9 cellular contexts compared by ENCODE assay signal in the genomic region with DNA sequence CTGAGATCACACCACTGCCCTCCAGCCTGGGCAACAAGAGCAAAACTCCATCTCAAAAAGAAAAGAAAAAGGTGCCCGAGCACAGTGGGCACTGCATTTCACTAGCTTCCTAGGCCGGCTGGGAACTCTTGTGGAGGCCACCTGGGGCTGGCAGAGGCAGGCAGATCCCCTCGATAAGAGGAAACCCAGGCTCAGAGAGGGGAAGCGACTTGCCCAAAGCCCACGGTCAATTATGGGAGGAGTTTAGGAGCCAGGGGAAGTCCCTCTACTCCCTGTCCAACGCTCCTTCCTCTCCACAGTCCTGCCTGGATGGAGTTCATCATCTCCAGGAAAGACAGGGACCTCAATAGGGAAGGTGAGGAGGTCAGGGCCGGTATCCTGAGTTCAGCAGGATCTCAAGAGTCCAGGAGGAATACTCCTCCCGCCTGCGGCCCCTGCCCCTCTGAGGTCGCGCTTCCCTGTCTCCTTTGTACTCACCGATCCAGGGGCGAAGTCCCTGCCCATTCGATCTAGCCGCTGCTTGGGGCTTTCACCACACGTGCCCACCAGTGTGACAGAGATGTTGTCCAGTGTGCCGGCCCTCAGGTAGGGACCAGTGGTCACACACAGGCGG. TPM values are rescaled to one million over a fixed set of nuclear protein-coding genes. Genes with fewer than 3 reads are reported as not detected.
DNase-seq lines count a peak whose midpoint lies in the region; ATAC-seq, FAIRE-seq and TF ChIP-seq lines count a peak whose summit lies in the region.
"Had no signal": no experiment of that assay in that cellular context is flagged by ENCODE, and none has a peak within 500 bp of the region (broad histone marks: within the 10 kb centered on the region; RNA-seq: fewer than 3 reads in every experiment).

No MANE protein-coding gene starts in this region.

- no peak overlapping the region for H2AK5ac ChIP-seq in H9 (ENCODE audit: insufficient read length, low read length)

- H3K4me2 ChIP-seq in A549, result peak overlapping the region; percentile 89
- peak overlapping the region; percentile 99 for H3K4me2 ChIP-seq in H9 (ENCODE audit: insufficient read depth, insufficient read length, low read length)
- peak overlapping the region; percentile 98 for H3K4me2 ChIP-seq in K562 (ENCODE audit: insufficient read depth, low read length)

- H2BK5ac ChIP-seq in H9 (ENCODE audit: insufficient read length, low read length), result no peak overlapping the region

- TF ChIP-seq CTCF in A549 (IDR thresholded peaks at IDR 0.05), result no peak
- TF ChIP-seq CTCF in H9 (conservative IDR thresholded peaks at IDR 0.05), result no peak
- no peak for TF ChIP-seq CTCF in K562 (IDR thresholded peaks at IDR 0.05 in 2 of 3, conservative IDR thresholded peaks at IDR 0.05 in 1 of 3; ENCODE audit: insufficient read depth in 2 of 3, low read depth in 1 of 3, low read length in 3 of 3)

- H3K36me3 ChIP-seq in K562 (ENCODE audit: control insufficient read depth, insufficient read depth, low read length), result no peaks in the 10 kb centered on the region
- no peaks in the 10 kb centered on the region for H3K36me3 ChIP-seq in mesodermal cell (ENCODE audit: control insufficient read depth, insufficient read depth, low read length)

- peaks cover 25% of the 10 kb centered on the region for H3K23me2 ChIP-seq in H9 (ENCODE audit: insufficient read length, low read depth, low read length, poor library complexity, severe bottlenecking)

- H3T11ph ChIP-seq in H9 (ENCODE audit: low read length), result no peak overlapping the region

- in situ Hi-C loops in K562 (cut with MboI), result no loop called here

- no peak overlapping the region for H3K23ac ChIP-seq in H9 (ENCODE audit: insufficient read length, low read depth, low read length)

- H4K20me1 ChIP-seq in H9 (ENCODE audit: control insufficient read depth, insufficient read depth, insufficient read length) (no peaks in the 10 kb centered on the region), K562 (replicated peaks; ENCODE audit: control insufficient read depth, insufficient read depth, low read length) (peaks cover 8% of the 10 kb centered on the region; the same call in 1 of the 2 replicates)

- H3K9me1 ChIP-seq in K562 (ENCODE audit: control insufficient read depth, insufficient read depth, low read length), result no peaks in the 10 kb centered on the region

- no peak overlapping the region for H4K8ac ChIP-seq in H9 (replicated peaks; ENCODE audit: insufficient read length, low read depth, low read length)

- WGBS in A549 (ENCODE audit: missing lambda C conversion rate), result 80% methylated on average over 17 of the region's 18 CpGs
- WGBS in H9 (ENCODE audit: extremely low coverage, insufficient read length, low lambda C conversion rate), result no CpG with 5 or more reads among the region's 18 CpGs
- 27% methylated on average over 10 of the region's 18 CpGs for WGBS in K562 (ENCODE audit: insufficient coverage, low coverage, missing lambda C conversion rate)
- 5 to 7% methylated on average over 14 to 15 of the region's 18 CpGs for WGBS in mesodermal cell (ENCODE audit: insufficient coverage in 2 of 2), 2 experiments

- H3K4me3 Mint-ChIP-seq in H9, result peak overlapping the region; percentile 91 to 93

- no peak for TF ChIP-seq EP300 in A549 (IDR thresholded peaks at IDR 0.05)
- no peak for TF ChIP-seq EP300 in K562 (IDR thresholded peaks at IDR 0.05; ENCODE audit: low read length)

- peaks cover 10 to 16% of the 10 kb centered on the region in 2 experiments for H3K4me1 Mint-ChIP-seq in H9

- FAIRE-seq in A549 (lab: Jason Lieb, UNC) (no peak), K562 (lab: Jason Lieb, UNC) (no peak)
- FAIRE-seq: islet of Langerhans had no signal

- POLR2A ChIA-PET in A549 (lab: Yijun Ruan, JAX) (interaction anchor here (4.4 kb wide), 1 partner anchor 56 kb away, joined by 41 read pairs; no protein-coding TSS in a partner anchor), K562 (lab: Yijun Ruan, JAX) (no interaction called here)

- no peak overlapping the region for H3K18ac ChIP-seq in H9 (ENCODE audit: insufficient read length, low read depth, low read length)

- no peak overlapping the region for H3K9ac ChIP-seq in H9 (ENCODE audit: extremely low read depth, insufficient read length, low read length)
- peak overlapping the region in 1 of 2 experiments; percentile 83; a peak in 2 of 4 replicates for H3K9ac ChIP-seq in K562 (ENCODE audit: insufficient read depth in 1 of 2, low read depth in 2 of 2, low read length in 2 of 2)

- H3K4me3 ChIP-seq in A549 (peak overlapping the region; percentile 51), K562 (no peak overlapping the region), mesodermal cell (ENCODE audit: extremely low read depth, insufficient read depth, low read length, poor library complexity, severe bottlenecking) (peak overlapping the region; percentile 51)

- H3K9me3 ChIP-seq in A549, result no peaks in the 10 kb centered on the region
- no peaks in the 10 kb centered on the region for H3K9me3 ChIP-seq in H9 (ENCODE audit: control insufficient read depth, low read depth, low read length)
- H3K9me3 ChIP-seq in K562 (replicated peaks; ENCODE audit: control insufficient read depth, insufficient read depth, low read depth, low read length), result no peaks in the 10 kb centered on the region
- no peaks in the 10 kb centered on the region for H3K9me3 ChIP-seq in mesodermal cell (ENCODE audit: control insufficient read depth, low read length)

- H3K56ac ChIP-seq in H9 (ENCODE audit: insufficient read length, low read depth, low read length), result no peak overlapping the region

- H3K9me3 Mint-ChIP-seq in H9, result peaks cover 2 to 3% of the 10 kb centered on the region in 2 experiments; a peak in 2 of 5 replicates

- DNase-seq in A549 (ENCODE audit: low read depth in 1 of 2, low spot score in 1 of 2) (no peak), H9 (peak; percentile 71), K562 (ENCODE audit: extremely low read depth in 1 of 4, low spot score in 3 of 4) (no peak), NCI-H524 treated with DMSO at 0.1 percent for 48 hours (lab: John Stamatoyannopoulos, UW) (no peak)

- TF ChIP-seq RAD21 in A549 (conservative IDR thresholded peaks at IDR 0.05 in 1 of 2, IDR thresholded peaks at IDR 0.05 in 1 of 2) (no peak), K562 (CRISPR knock-in tag; conservative IDR thresholded peaks at IDR 0.05 in 1 of 2, IDR thresholded peaks at IDR 0.05 in 1 of 2) (no peak)

- intact Hi-C loops in K562 (cut with micrococcal nuclease), result no loop called here

- H2AFZ ChIP-seq in H9 (ENCODE audit: low read length) (peak overlapping the region; percentile 86), K562 (ENCODE audit: low read depth, low read length) (no peak overlapping the region)

- H3K4me1 ChIP-seq in A549, result peaks cover 8% of the 10 kb centered on the region
- no peaks in the 10 kb centered on the region for H3K4me1 ChIP-seq in H9 (ENCODE audit: insufficient read depth, low read length)
- peaks cover 14 to 28% of the 10 kb centered on the region in 2 experiments; a peak in 4 of 5 replicates for H3K4me1 ChIP-seq in K562 (replicated peaks in 1 of 2; ENCODE audit: control insufficient read depth in 2 of 2, insufficient read depth in 2 of 2, low read length in 2 of 2)
- peaks cover 3% of the 10 kb centered on the region for H3K4me1 ChIP-seq in mesodermal cell (ENCODE audit: control insufficient read depth, insufficient read depth, low read length, poor library complexity, severe bottlenecking)

- H3K27me3 Mint-ChIP-seq in H9 (ENCODE audit: low read depth), result peaks cover 85% of the 10 kb centered on the region

- H3K79me1 ChIP-seq in H9 (ENCODE audit: insufficient read depth, low read depth, low read length, poor library complexity, severe bottlenecking), result no peaks in the 10 kb centered on the region

- H3K14ac ChIP-seq in H9 (ENCODE audit: insufficient read depth, low read length), result no peak overlapping the region

- H3K79me2 ChIP-seq in H9 (ENCODE audit: insufficient read depth, low read length) (no peaks in the 10 kb centered on the region), K562 (ENCODE audit: control insufficient read depth, insufficient read depth, low read length) (no peaks in the 10 kb centered on the region)

- no peak overlapping the region for H2BK20ac ChIP-seq in H9 (ENCODE audit: low read depth, low read length, poor library complexity, severe bottlenecking)

- CTCF ChIA-PET in A549 (lab: Yijun Ruan, JAX) (interaction anchor here (0.8 to 24.1 kb wide), 12 partner anchors 13 to 127 kb away, joined by 3 to 1490 read pairs (median 16); a partner anchor contains a TSS), K562 (lab: Yijun Ruan, JAX; ENCODE audit: low intra/inter-chr PET ratio) (interaction anchor here (0.6 to 2.4 kb wide), 3 partner anchors 38 to 277 kb away, joined by 3 to 9 read pairs (median 3); no protein-coding TSS in a partner anchor)

- H2BK15ac ChIP-seq in H9 (ENCODE audit: low read depth, low read length), result no peak overlapping the region

- no peak overlapping the region for H3K4ac ChIP-seq in H9 (ENCODE audit: low read depth, low read length)

- H3K27me3 ChIP-seq in H9 (ENCODE audit: insufficient read depth, low read length), result peaks cover 18% of the 10 kb centered on the region; the same call in 1 of the 2 replicates
- H3K27me3 ChIP-seq in K562 (ENCODE audit: control insufficient read depth in 2 of 2, insufficient read depth in 2 of 2, low read length in 2 of 2), result peaks cover 14 to 37% of the 10 kb centered on the region in 2 experiments

- H3K27ac ChIP-seq in A549 (peak overlapping the region; percentile 67 to 90), H9 (ENCODE audit: insufficient read length, low read depth, low read length) (no peak overlapping the region), K562 (ENCODE audit: extremely low read depth, low read depth, low read length) (no peak overlapping the region), mesodermal cell (ENCODE audit: low read depth, low read length, severe bottlenecking) (no peak overlapping the region)

- ATAC-seq in A549 (no peak), K562 (no peak), HG03196 (IDR thresholded peaks at IDR 0.05; ENCODE audit: unreplicated experiment) (no peak), HG02884 (IDR thresholded peaks at IDR 0.05; ENCODE audit: unreplicated experiment) (no peak), GM21825 (IDR thresholded peaks at IDR 0.05; ENCODE audit: unreplicated experiment) (no peak)

- H2BK12ac ChIP-seq in H9 (ENCODE audit: insufficient read length, low read depth, low read length), result no peak overlapping the region

- no peaks in the 10 kb centered on the region; a peak in 1 of 7 replicates for H3K36me3 Mint-ChIP-seq in H9 (ENCODE audit: insufficient read depth in 1 of 3, low read depth in 3 of 3)

- H4K5ac ChIP-seq in H9 (ENCODE audit: insufficient read length, low read depth, low read length), result no peak overlapping the region

- H3K27ac Mint-ChIP-seq in H9, result no peak overlapping the region

- no peak overlapping the region for H2BK120ac ChIP-seq in H9 (ENCODE audit: low read depth, low read length, poor library complexity, severe bottlenecking)

- TF ChIP-seq POLR2A in A549 (IDR thresholded peaks at IDR 0.05; ENCODE audit: low read length), result no peak
- TF ChIP-seq POLR2A in K562 (conservative IDR thresholded peaks at IDR 0.05), result no peak

- BruUV-seq in K562 (replicated peaks; lab: Mats Ljungman, UMichigan), result no TSS peak

- H4K91ac ChIP-seq in H9 (ENCODE audit: insufficient read length, low read depth, low read length), result no peak overlapping the region

RNA-seq across cellular contexts. Expression of a gene that starts 0.8 kb away (rescaled TPM):
- polyA plus RNA-seq in A549 (2011; rRNA removed) (0.35 and 0.58 TPM in 2 replicates), A549 (2017; fragmentation: RNase III; extraction: RNeasy Plus Mini Kit Qiagen cat#74134 plus additional on column Dnase treatment) (0.40 to 0.51 TPM (median 0.46 TPM) in 3 replicates), K562 (2011; rRNA removed) (not detected in 2 replicates), K562 (2014; fragmentation: Illumina TruSeq; extraction: Trizol) (not detected in 2 replicates), K562 (2014; fragmentation: Nextera tagmentation; extraction: Ambion mirVana) (not detected), K562 (2014; rRNA removed) (0.04 TPM in 1 of 2 replicates, not detected in the other)
- polyA plus RNA-seq in A549 (2012; cell fraction: cytosol; rRNA removed), result 0.50 and 0.57 TPM in 2 replicates
- polyA plus RNA-seq in A549 (2012; cell fraction: nucleus; rRNA removed), result 1.5 TPM in 2 replicates
- polyA minus RNA-seq in A549 (2011; rRNA and poly(A)+ RNA removed), result 0.63 and 0.74 TPM in 2 replicates
- total RNA-seq in H9 (2021) (0.13 and 0.42 TPM in 2 replicates), K562 (2014; rRNA removed) (not detected in 2 replicates), K562 (2014; rRNA removed; fragmentation: Illumina TruSeq; extraction: Trizol) (not detected in 2 replicates), K562 (2015; rRNA removed; fragmentation: Illumina TruSeq; extraction: Trizol) (0.04 TPM in 1 of 2 replicates, not detected in the other), K562 (2021) (not detected in 2 replicates)
- total RNA-seq in K562 (2011; cell fraction: chromatin; rRNA removed; ENCODE audit: low replicate concordance), result 0.12 TPM in 1 of 2 replicates, not detected in the other
- total RNA-seq in K562 (2011; cell fraction: nucleolus; rRNA removed), result not detected in 2 replicates
- not detected in 2 replicates for total RNA-seq in K562 (2011; cell fraction: nucleoplasm; rRNA removed)
- polyA plus RNA-seq in K562 (2011; cell fraction: cytosol; rRNA removed), result not detected in 2 replicates
- 0.03 and 0.06 TPM in 2 replicates for polyA plus RNA-seq in K562 (2011; cell fraction: nucleus; rRNA removed)
- 0.14 TPM in 1 of 2 replicates, not detected in the other for polyA plus RNA-seq in K562 (2012)
- not detected in 2 replicates for polyA minus RNA-seq in K562 (2011; rRNA and poly(A)+ RNA removed)
- polyA minus RNA-seq in K562 (2011; cell fraction: cytosol; rRNA and poly(A)+ RNA removed), result not detected in 2 replicates
- polyA minus RNA-seq in K562 (2011; cell fraction: nucleus; rRNA and poly(A)+ RNA removed), result not detected in 2 replicates
- not detected for polyA plus RNA-seq in mesodermal cell (2013, experiment 1 of 2)
- not detected for polyA plus RNA-seq in mesodermal cell (2013, experiment 2 of 2)

RNA-seq across cellular contexts. Expression of a gene that starts 6.4 kb away (rescaled TPM):
- polyA plus RNA-seq in A549 (2011; rRNA removed), result 0.56 and 0.58 TPM in 2 replicates
- polyA plus RNA-seq in A549 (2012; cell fraction: cytosol; rRNA removed), result 1.9 and 2.5 TPM in 2 replicates
- polyA plus RNA-seq in A549 (2012; cell fraction: nucleus; rRNA removed), result 5.0 and 10.2 TPM in 2 replicates
- 0.67 to 1.4 TPM (median 0.72 TPM) in 3 replicates for polyA plus RNA-seq in A549 (2017; fragmentation: RNase III; extraction: RNeasy Plus Mini Kit Qiagen cat#74134 plus additional on column Dnase treatment)
- 0.24 and 0.50 TPM in 2 replicates for polyA minus RNA-seq in A549 (2011; rRNA and poly(A)+ RNA removed)
- total RNA-seq in H9 (2021), result 0.26 and 0.33 TPM in 2 replicates
- 0.51 and 1.1 TPM in 2 replicates for total RNA-seq in K562 (2011; cell fraction: chromatin; rRNA removed; ENCODE audit: low replicate concordance)
- total RNA-seq in K562 (2011; cell fraction: nucleolus; rRNA removed), result 0.92 and 1.2 TPM in 2 replicates
- total RNA-seq in K562 (2011; cell fraction: nucleoplasm; rRNA removed), result 0.66 and 1.3 TPM in 2 replicates
- total RNA-seq in K562 (2014; rRNA removed), result 0.09 and 0.45 TPM in 2 replicates
- 0.22 TPM in 1 of 2 replicates, not detected in the other for total RNA-seq in K562 (2014; rRNA removed; fragmentation: Illumina TruSeq; extraction: Trizol)
- not detected in 2 replicates for total RNA-seq in K562 (2015; rRNA removed; fragmentation: Illumina TruSeq; extraction: Trizol)
- 1.1 and 2.2 TPM in 2 replicates for total RNA-seq in K562 (2021)
- polyA plus RNA-seq in K562 (2011; rRNA removed), result 0.14 and 0.31 TPM in 2 replicates
- polyA plus RNA-seq in K562 (2011; cell fraction: cytosol; rRNA removed), result 0.16 and 0.94 TPM in 2 replicates
- 1.4 and 3.3 TPM in 2 replicates for polyA plus RNA-seq in K562 (2011; cell fraction: nucleus; rRNA removed)
- 0.22 and 0.29 TPM in 2 replicates for polyA plus RNA-seq in K562 (2012)
- polyA plus RNA-seq in K562 (2014; fragmentation: Illumina TruSeq; extraction: Trizol), result 0.11 and 0.13 TPM in 2 replicates
- under 1 TPM; 0.03 to 0.06 TPM for polyA plus RNA-seq in K562 (2014; fragmentation: Nextera tagmentation; extraction: Ambion mirVana)
- 0.16 and 1.7 TPM in 2 replicates for polyA plus RNA-seq in K562 (2014; rRNA removed)
- 0.11 TPM in 1 of 2 replicates, not detected in the other for polyA minus RNA-seq in K562 (2011; rRNA and poly(A)+ RNA removed)
- not detected in 2 replicates for polyA minus RNA-seq in K562 (2011; cell fraction: cytosol; rRNA and poly(A)+ RNA removed)
- polyA minus RNA-seq in K562 (2011; cell fraction: nucleus; rRNA and poly(A)+ RNA removed), result 0.56 and 0.94 TPM in 2 replicates
- polyA plus RNA-seq in mesodermal cell (2013, experiment 1 of 2), result 0.85 TPM
- 0.25 TPM for polyA plus RNA-seq in mesodermal cell (2013, experiment 2 of 2)

RNA-seq across cellular contexts. Expression of a gene that starts 30.0 kb away (rescaled TPM):
- polyA plus RNA-seq in A549 (2011; rRNA removed) (0.63 and 1.0 TPM in 2 replicates), A549 (2017; fragmentation: RNase III; extraction: RNeasy Plus Mini Kit Qiagen cat#74134 plus additional on column Dnase treatment) (1.0 to 1.5 TPM (median 1.3 TPM) in 3 replicates), K562 (2011; rRNA removed) (not detected in 2 replicates), K562 (2014; fragmentation: Illumina TruSeq; extraction: Trizol) (not detected in 2 replicates), K562 (2014; fragmentation: Nextera tagmentation; extraction: Ambion mirVana) (not detected), K562 (2014; rRNA removed) (not detected in 2 replicates)
- polyA plus RNA-seq in A549 (2012; cell fraction: cytosol; rRNA removed), result 0.59 and 0.84 TPM in 2 replicates
- polyA plus RNA-seq in A549 (2012; cell fraction: nucleus; rRNA removed), result 0.73 and 1.0 TPM in 2 replicates
- 0.87 and 3.0 TPM in 2 replicates for polyA minus RNA-seq in A549 (2011; rRNA and poly(A)+ RNA removed)
- total RNA-seq in H9 (2021) (0.86 and 1.2 TPM in 2 replicates), K562 (2014; rRNA removed) (not detected in 2 replicates), K562 (2014; rRNA removed; fragmentation: Illumina TruSeq; extraction: Trizol) (not detected in 2 replicates), K562 (2015; rRNA removed; fragmentation: Illumina TruSeq; extraction: Trizol) (not detected in 2 replicates), K562 (2021) (not detected in 2 replicates)
- not detected in 2 replicates for total RNA-seq in K562 (2011; cell fraction: chromatin; rRNA removed; ENCODE audit: low replicate concordance)
- total RNA-seq in K562 (2011; cell fraction: nucleolus; rRNA removed), result not detected in 2 replicates
- not detected in 2 replicates for total RNA-seq in K562 (2011; cell fraction: nucleoplasm; rRNA removed)
- polyA plus RNA-seq in K562 (2011; cell fraction: cytosol; rRNA removed), result not detected in 2 replicates
- polyA plus RNA-seq in K562 (2011; cell fraction: nucleus; rRNA removed), result not detected in 2 replicates
- polyA plus RNA-seq in K562 (2012), result not detected in 2 replicates
- polyA minus RNA-seq in K562 (2011; rRNA and poly(A)+ RNA removed), result not detected in 2 replicates
- not detected in 2 replicates for polyA minus RNA-seq in K562 (2011; cell fraction: cytosol; rRNA and poly(A)+ RNA removed)
- polyA minus RNA-seq in K562 (2011; cell fraction: nucleus; rRNA and poly(A)+ RNA removed), result not detected in 2 replicates
- not detected for polyA plus RNA-seq in mesodermal cell (2013, experiment 1 of 2)
- polyA plus RNA-seq in mesodermal cell (2013, experiment 2 of 2), result not detected

RNA-seq across cellular contexts. Expression of a gene that starts 34.7 kb away (rescaled TPM):
- polyA plus RNA-seq in A549 (2011; rRNA removed), result 5.5 and 5.6 TPM in 2 replicates
- 7.4 and 10.9 TPM in 2 replicates for polyA plus RNA-seq in A549 (2012; cell fraction: cytosol; rRNA removed)
- 53.8 and 57.6 TPM in 2 replicates for polyA plus RNA-seq in A549 (2012; cell fraction: nucleus; rRNA removed)
- polyA plus RNA-seq in A549 (2017; fragmentation: RNase III; extraction: RNeasy Plus Mini Kit Qiagen cat#74134 plus additional on column Dnase treatment), result 6.8 to 8.7 TPM (median 8.4 TPM) in 3 replicates
- polyA minus RNA-seq in A549 (2011; rRNA and poly(A)+ RNA removed), result 13.7 and 34.7 TPM in 2 replicates
- total RNA-seq in H9 (2021), result 36.5 and 37.2 TPM in 2 replicates
- 48.2 and 140 TPM in 2 replicates for total RNA-seq in K562 (2011; cell fraction: chromatin; rRNA removed; ENCODE audit: low replicate concordance)
- 69.2 and 70.9 TPM in 2 replicates for total RNA-seq in K562 (2011; cell fraction: nucleolus; rRNA removed)
- total RNA-seq in K562 (2011; cell fraction: nucleoplasm; rRNA removed), result 56.7 and 63.2 TPM in 2 replicates
- total RNA-seq in K562 (2014; rRNA removed), result 4.5 and 10.5 TPM in 2 replicates
- total RNA-seq in K562 (2014; rRNA removed; fragmentation: Illumina TruSeq; extraction: Trizol), result 1.3 and 2.1 TPM in 2 replicates
- 1.6 and 2.0 TPM in 2 replicates for total RNA-seq in K562 (2015; rRNA removed; fragmentation: Illumina TruSeq; extraction: Trizol)
- total RNA-seq in K562 (2021), result 24.4 and 26.0 TPM in 2 replicates
- 3.4 and 11.1 TPM in 2 replicates for polyA plus RNA-seq in K562 (2011; rRNA removed)
- polyA plus RNA-seq in K562 (2011; cell fraction: cytosol; rRNA removed), result 2.9 and 4.2 TPM in 2 replicates
- polyA plus RNA-seq in K562 (2011; cell fraction: nucleus; rRNA removed), result 21.8 and 47.2 TPM in 2 replicates
- polyA plus RNA-seq in K562 (2012), result 8.0 and 12.4 TPM in 2 replicates
- polyA plus RNA-seq in K562 (2014; fragmentation: Illumina TruSeq; extraction: Trizol), result 6.7 and 11.2 TPM in 2 replicates
- polyA plus RNA-seq in K562 (2014; fragmentation: Nextera tagmentation; extraction: Ambion mirVana), result under 1 TPM; 0.13 to 0.25 TPM
- polyA plus RNA-seq in K562 (2014; rRNA removed), result 11.0 TPM in 2 replicates
- polyA minus RNA-seq in K562 (2011; rRNA and poly(A)+ RNA removed), result 3.6 and 5.6 TPM in 2 replicates
- 14.1 and 21.2 TPM in 2 replicates for polyA minus RNA-seq in K562 (2011; cell fraction: cytosol; rRNA and poly(A)+ RNA removed)
- polyA minus RNA-seq in K562 (2011; cell fraction: nucleus; rRNA and poly(A)+ RNA removed), result 17.4 and 17.8 TPM in 2 replicates
- polyA plus RNA-seq in mesodermal cell (2013, experiment 1 of 2), result 34.6 TPM
- 26.0 TPM for polyA plus RNA-seq in mesodermal cell (2013, experiment 2 of 2)

RNA-seq across cellular contexts. Expression of a gene that starts 45.3 kb away (rescaled TPM):
- polyA plus RNA-seq in A549 (2011; rRNA removed) (21.7 and 24.7 TPM in 2 replicates), A549 (2017; fragmentation: RNase III; extraction: RNeasy Plus Mini Kit Qiagen cat#74134 plus additional on column Dnase treatment) (19.2 to 23.3 TPM (median 19.3 TPM) in 3 replicates), K562 (2011; rRNA removed) (13.4 and 22.8 TPM in 2 replicates), K562 (2014; fragmentation: Illumina TruSeq; extraction: Trizol) (28.1 and 31.8 TPM in 2 replicates), K562 (2014; fragmentation: Nextera tagmentation; extraction: Ambion mirVana) (1 to 10 TPM; 2.3 to 3.2 TPM), K562 (2014; rRNA removed) (22.9 and 23.3 TPM in 2 replicates)
- polyA plus RNA-seq in A549 (2012; cell fraction: cytosol; rRNA removed), result 20.5 and 26.1 TPM in 2 replicates
- polyA plus RNA-seq in A549 (2012; cell fraction: nucleus; rRNA removed), result 23.5 and 36.3 TPM in 2 replicates
- 8.5 and 9.5 TPM in 2 replicates for polyA minus RNA-seq in A549 (2011; rRNA and poly(A)+ RNA removed)
- total RNA-seq in H9 (2021) (22.8 and 22.9 TPM in 2 replicates), K562 (2014; rRNA removed) (5.9 and 6.0 TPM in 2 replicates), K562 (2014; rRNA removed; fragmentation: Illumina TruSeq; extraction: Trizol) (4.8 and 5.5 TPM in 2 replicates), K562 (2015; rRNA removed; fragmentation: Illumina TruSeq; extraction: Trizol) (4.4 and 4.9 TPM in 2 replicates), K562 (2021) (17.5 and 23.4 TPM in 2 replicates)
- total RNA-seq in K562 (2011; cell fraction: chromatin; rRNA removed; ENCODE audit: low replicate concordance), result 54.5 and 58.1 TPM in 2 replicates
- total RNA-seq in K562 (2011; cell fraction: nucleolus; rRNA removed), result 32.9 and 33.8 TPM in 2 replicates
- total RNA-seq in K562 (2011; cell fraction: nucleoplasm; rRNA removed), result 75.0 and 137 TPM in 2 replicates
- polyA plus RNA-seq in K562 (2011; cell fraction: cytosol; rRNA removed), result 13.3 and 24.8 TPM in 2 replicates
- 83.4 and 84.6 TPM in 2 replicates for polyA plus RNA-seq in K562 (2011; cell fraction: nucleus; rRNA removed)
- 24.0 and 57.3 TPM in 2 replicates for polyA plus RNA-seq in K562 (2012)
- polyA minus RNA-seq in K562 (2011; rRNA and poly(A)+ RNA removed), result 4.4 and 4.6 TPM in 2 replicates
- 4.1 and 5.7 TPM in 2 replicates for polyA minus RNA-seq in K562 (2011; cell fraction: cytosol; rRNA and poly(A)+ RNA removed)
- polyA minus RNA-seq in K562 (2011; cell fraction: nucleus; rRNA and poly(A)+ RNA removed), result 10.6 and 12.4 TPM in 2 replicates
- 30.2 TPM for polyA plus RNA-seq in mesodermal cell (2013, experiment 1 of 2)
- polyA plus RNA-seq in mesodermal cell (2013, experiment 2 of 2), result 27.0 TPM

Comparison
In these comparisons a context has a peak if more than half of its experiments do, and no peak if none do; other contexts are left out.
1. H3K27ac ChIP-seq: peak in A549 (2 of 2); none in H9 (single experiment), K562 (single experiment) and mesodermal cell (single experiment).
2. Peak in every context shown above with its lines, with median percentiles within 50 percentile points of each other: H3K4me2 ChIP-seq.